In the genomic region with DNA sequence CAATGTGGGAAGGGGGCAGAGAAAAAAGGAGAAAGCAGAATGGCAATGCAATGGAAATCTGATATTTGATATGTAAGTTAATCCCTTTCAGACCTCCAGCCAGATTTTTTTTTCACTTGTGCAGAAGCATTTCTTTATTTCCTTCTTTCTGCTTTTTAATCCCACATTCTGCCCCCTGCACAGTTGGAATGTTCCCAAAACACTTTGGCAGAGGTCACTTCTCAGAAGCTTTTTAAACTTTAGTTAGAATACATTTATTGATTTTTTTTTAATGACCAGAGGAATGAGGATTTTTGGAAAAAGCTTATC, we compare ENCODE assay signal across 14 cellular contexts.
DNase-seq lines count a peak whose midpoint lies in the region; ATAC-seq and TF ChIP-seq lines count a peak whose summit lies in the region.
"Had no signal": no experiment of that assay in that cellular context is flagged by ENCODE, and none has a peak within 500 bp of the region (broad histone marks: within the 10 kb centered on the region; RNA-seq: fewer than 3 reads in every experiment).

No MANE protein-coding gene starts in this region.

- H3K4me3 ChIP-seq in SK-N-SH (ENCODE audit: low read depth in 2 of 2, low read length in 1 of 2) (no peak overlapping the region), thoracic aorta (peak overlapping the region; percentile 33), mucosa of descending colon (no peak overlapping the region)
- H3K4me3 ChIP-seq: thyroid gland had no signal

- H3K27me3 ChIP-seq in SK-N-SH (ENCODE audit: insufficient read depth) = no peaks in the 10 kb centered on the region
- no peaks in the 10 kb centered on the region for H3K27me3 ChIP-seq in thoracic aorta (replicated peaks; ENCODE audit: insufficient read depth)
- H3K27me3 ChIP-seq: thyroid gland had no signal

- no peak overlapping the region for H2AFZ ChIP-seq in SK-N-SH (ENCODE audit: low read depth)

- intact Hi-C loops in mucosa of descending colon (cut with DNase I, micrococcal nuclease) = no loop called here

- H3K36me3 ChIP-seq in SK-N-SH (replicated peaks in 1 of 2; ENCODE audit: control insufficient read depth in 1 of 2, insufficient read depth in 2 of 2, low read length in 1 of 2) = no peaks in the 10 kb centered on the region
- no peaks in the 10 kb centered on the region for H3K36me3 ChIP-seq in thoracic aorta
- H3K36me3 ChIP-seq in mucosa of descending colon (ENCODE audit: low read depth) = no peaks in the 10 kb centered on the region
- H3K36me3 ChIP-seq: thyroid gland had no signal

- no peaks in the 10 kb centered on the region for H3K4me1 ChIP-seq in SK-N-SH (ENCODE audit: control insufficient read depth in 1 of 2, insufficient read depth in 2 of 2, low read depth in 1 of 2, low read length in 1 of 2)
- H3K4me1 ChIP-seq in thoracic aorta (ENCODE audit: control insufficient read depth in 1 of 2, low read depth in 2 of 2) = peaks cover 11 to 19% of the 10 kb centered on the region in 2 donors
- no peaks in the 10 kb centered on the region for H3K4me1 ChIP-seq in mucosa of descending colon (ENCODE audit: low read depth)
- H3K4me1 ChIP-seq: thyroid gland had no signal

- no peak for TF ChIP-seq EP300 in SK-N-SH (IDR thresholded peaks at IDR 0.05; ENCODE audit: borderline replicate concordance in 1 of 2, low read depth in 1 of 2, low read length in 1 of 2)

- H3K9ac ChIP-seq in SK-N-SH = no peak overlapping the region

- no peaks in the 10 kb centered on the region for H3F3A ChIP-seq in SK-N-SH (replicated peaks; ENCODE audit: insufficient read depth)

- H3K9me3 ChIP-seq in SK-N-SH (no peaks in the 10 kb centered on the region), thoracic aorta (peaks cover 5% of the 10 kb centered on the region), mucosa of descending colon (no peaks in the 10 kb centered on the region)
- H3K9me3 ChIP-seq: thyroid gland had no signal

- H3K9me2 ChIP-seq in SK-N-SH = no peaks in the 10 kb centered on the region

- no peaks in the 10 kb centered on the region for H3K36me3 Mint-ChIP-seq in activated naive CD4-positive, alpha-beta T cell treated with anti-CD3 and anti-CD28 coated beads, Interleukin-2, amount 50 U/mL, for 72 hours

- CTCF ChIA-PET in SK-N-SH (lab: Yijun Ruan, JAX) = no interaction called here

- H3K9me3 Mint-ChIP-seq in activated naive CD4-positive, alpha-beta T cell treated with anti-CD3 and anti-CD28 coated beads, Interleukin-2, amount 50 U/mL, for 72 hours = peaks cover 7 to 8% of the 10 kb centered on the region in 2 donors

- no peak for TF ChIP-seq RAD21 in SK-N-SH (IDR thresholded peaks at IDR 0.05; ENCODE audit: low read length)

- TF ChIP-seq CTCF in SK-N-SH (IDR thresholded peaks at IDR 0.05) (no peak), thoracic aorta (IDR thresholded peaks at IDR 0.05) (no peak), mucosa of descending colon (IDR thresholded peaks at IDR 0.05) (no peak)

- H3K4me2 ChIP-seq in SK-N-SH = no peak overlapping the region

- no peak overlapping the region for H3K27ac Mint-ChIP-seq in activated naive CD4-positive, alpha-beta T cell treated with anti-CD3 and anti-CD28 coated beads, Interleukin-2, amount 50 U/mL, for 72 hours
- H3K27ac Mint-ChIP-seq: T-helper 2 cell treated with Interferon-gamma antibody and Interleukin-4, amounts not matched to agents 5 μg/mL and 100 μg/mL, for 36 hours had no signal

- H4K20me1 ChIP-seq in SK-N-SH (ENCODE audit: insufficient read depth) = no peaks in the 10 kb centered on the region

- POLR2A ChIA-PET in SK-N-SH (lab: Yijun Ruan, JAX) = no interaction called here

- H3K79me2 ChIP-seq in SK-N-SH (ENCODE audit: insufficient read depth) = no peaks in the 10 kb centered on the region

- H3K27ac ChIP-seq in SK-N-SH (ENCODE audit: low read depth in 2 of 2, low read length in 1 of 2) = no peak overlapping the region
- H3K27ac ChIP-seq in thoracic aorta = peak overlapping the region; percentile 58 to 60
- H3K27ac ChIP-seq: thyroid gland had no signal

- ATAC-seq in SK-N-SH treated with all-trans-retinoic acid at 6 μM for 48 hours (no peak), thoracic aorta (ENCODE audit: insufficient number of reproducible peaks, low FRiP score, low read depth) (no peak), GM21825 (IDR thresholded peaks at IDR 0.05; ENCODE audit: unreplicated experiment) (no peak), mucosa of descending colon (no peak)
- no peak for ATAC-seq in activated naive CD4-positive, alpha-beta T cell treated with anti-CD3 and anti-CD28 coated beads, Interleukin-2, amount 50 U/mL, for 72 hours

- DNase-seq in SK-N-SH = no peak
- peak; percentile 82 for DNase-seq in astrocyte of the hippocampus (ENCODE audit: low read depth, low spot score)
- peak; percentile 20 for DNase-seq in inferior parietal cortex (ENCODE audit: extremely low spot score)
- DNase-seq in thoracic aorta (ENCODE audit: low spot score) = no peak
- no peak for DNase-seq in activated naive CD4-positive, alpha-beta T cell treated with anti-CD3 and anti-CD28 coated beads, Interleukin-2, amount 50 U/mL, for 72 hours (ENCODE audit: low spot score in 2 of 2)
- DNase-seq in mucosa of descending colon = no peak
- DNase-seq: ACHN; activated CD4-positive, alpha-beta T cell treated with anti-CD3 and anti-CD28 coated beads, Interleukin-2, amount 50 U/mL, for 48 hours; COR-L47; NCI-H526 treated with DMSO at 0.1 percent for 48 hours; thyroid gland had no signal

TF ChIP-seq in SK-N-SH treated with all-trans-retinoic acid at 6 μM for 48 hours, 23 proteins besides CTCF, POLR2A, EP300 and RAD21 (continues in another document):
- TF ChIP-seq, protein P1, sequence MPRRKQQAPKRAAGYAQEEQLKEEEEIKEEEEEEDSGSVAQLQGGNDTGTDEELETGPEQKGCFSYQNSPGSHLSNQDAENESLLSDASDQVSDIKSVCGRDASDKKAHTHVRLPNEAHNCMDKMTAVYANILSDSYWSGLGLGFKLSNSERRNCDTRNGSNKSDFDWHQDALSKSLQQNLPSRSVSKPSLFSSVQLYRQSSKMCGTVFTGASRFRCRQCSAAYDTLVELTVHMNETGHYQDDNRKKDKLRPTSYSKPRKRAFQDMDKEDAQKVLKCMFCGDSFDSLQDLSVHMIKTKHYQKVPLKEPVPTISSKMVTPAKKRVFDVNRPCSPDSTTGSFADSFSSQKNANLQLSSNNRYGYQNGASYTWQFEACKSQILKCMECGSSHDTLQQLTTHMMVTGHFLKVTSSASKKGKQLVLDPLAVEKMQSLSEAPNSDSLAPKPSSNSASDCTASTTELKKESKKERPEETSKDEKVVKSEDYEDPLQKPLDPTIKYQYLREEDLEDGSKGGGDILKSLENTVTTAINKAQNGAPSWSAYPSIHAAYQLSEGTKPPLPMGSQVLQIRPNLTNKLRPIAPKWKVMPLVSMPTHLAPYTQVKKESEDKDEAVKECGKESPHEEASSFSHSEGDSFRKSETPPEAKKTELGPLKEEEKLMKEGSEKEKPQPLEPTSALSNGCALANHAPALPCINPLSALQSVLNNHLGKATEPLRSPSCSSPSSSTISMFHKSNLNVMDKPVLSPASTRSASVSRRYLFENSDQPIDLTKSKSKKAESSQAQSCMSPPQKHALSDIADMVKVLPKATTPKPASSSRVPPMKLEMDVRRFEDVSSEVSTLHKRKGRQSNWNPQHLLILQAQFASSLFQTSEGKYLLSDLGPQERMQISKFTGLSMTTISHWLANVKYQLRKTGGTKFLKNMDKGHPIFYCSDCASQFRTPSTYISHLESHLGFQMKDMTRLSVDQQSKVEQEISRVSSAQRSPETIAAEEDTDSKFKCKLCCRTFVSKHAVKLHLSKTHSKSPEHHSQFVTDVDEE (CRISPR knock-in tag; IDR thresholded peaks at IDR 0.05) = no peak
- TF ChIP-seq ISL1 (CRISPR knock-in tag; IDR thresholded peaks at IDR 0.05) = 0 out of 2 replicates have a peak, but pooled peaks have one; percentile 6
- TF ChIP-seq CSDC2 (CRISPR knock-in tag; IDR thresholded peaks at IDR 0.05) = no peak

TF ChIP-seq in SK-N-SH, 30 proteins besides CTCF, POLR2A, EP300 and RAD21 (continues in another document):
- no peak for TF ChIP-seq CHD2 (IDR thresholded peaks at IDR 0.05; ENCODE audit: low read length, partially characterized antibody)
- no peak for TF ChIP-seq TCF12 (IDR thresholded peaks at IDR 0.05)
- no peak for TF ChIP-seq TEAD4 (IDR thresholded peaks at IDR 0.05; ENCODE audit: borderline replicate concordance, insufficient read depth)
- no peak for TF ChIP-seq SMC3 (IDR thresholded peaks at IDR 0.05; ENCODE audit: low read depth, low read length)
- TF ChIP-seq, protein P2, sequence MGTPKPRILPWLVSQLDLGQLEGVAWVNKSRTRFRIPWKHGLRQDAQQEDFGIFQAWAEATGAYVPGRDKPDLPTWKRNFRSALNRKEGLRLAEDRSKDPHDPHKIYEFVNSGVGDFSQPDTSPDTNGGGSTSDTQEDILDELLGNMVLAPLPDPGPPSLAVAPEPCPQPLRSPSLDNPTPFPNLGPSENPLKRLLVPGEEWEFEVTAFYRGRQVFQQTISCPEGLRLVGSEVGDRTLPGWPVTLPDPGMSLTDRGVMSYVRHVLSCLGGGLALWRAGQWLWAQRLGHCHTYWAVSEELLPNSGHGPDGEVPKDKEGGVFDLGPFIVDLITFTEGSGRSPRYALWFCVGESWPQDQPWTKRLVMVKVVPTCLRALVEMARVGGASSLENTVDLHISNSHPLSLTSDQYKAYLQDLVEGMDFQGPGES (IDR thresholded peaks at IDR 0.05; ENCODE audit: low read depth, low read length) = no peak
- TF ChIP-seq, protein P3, sequence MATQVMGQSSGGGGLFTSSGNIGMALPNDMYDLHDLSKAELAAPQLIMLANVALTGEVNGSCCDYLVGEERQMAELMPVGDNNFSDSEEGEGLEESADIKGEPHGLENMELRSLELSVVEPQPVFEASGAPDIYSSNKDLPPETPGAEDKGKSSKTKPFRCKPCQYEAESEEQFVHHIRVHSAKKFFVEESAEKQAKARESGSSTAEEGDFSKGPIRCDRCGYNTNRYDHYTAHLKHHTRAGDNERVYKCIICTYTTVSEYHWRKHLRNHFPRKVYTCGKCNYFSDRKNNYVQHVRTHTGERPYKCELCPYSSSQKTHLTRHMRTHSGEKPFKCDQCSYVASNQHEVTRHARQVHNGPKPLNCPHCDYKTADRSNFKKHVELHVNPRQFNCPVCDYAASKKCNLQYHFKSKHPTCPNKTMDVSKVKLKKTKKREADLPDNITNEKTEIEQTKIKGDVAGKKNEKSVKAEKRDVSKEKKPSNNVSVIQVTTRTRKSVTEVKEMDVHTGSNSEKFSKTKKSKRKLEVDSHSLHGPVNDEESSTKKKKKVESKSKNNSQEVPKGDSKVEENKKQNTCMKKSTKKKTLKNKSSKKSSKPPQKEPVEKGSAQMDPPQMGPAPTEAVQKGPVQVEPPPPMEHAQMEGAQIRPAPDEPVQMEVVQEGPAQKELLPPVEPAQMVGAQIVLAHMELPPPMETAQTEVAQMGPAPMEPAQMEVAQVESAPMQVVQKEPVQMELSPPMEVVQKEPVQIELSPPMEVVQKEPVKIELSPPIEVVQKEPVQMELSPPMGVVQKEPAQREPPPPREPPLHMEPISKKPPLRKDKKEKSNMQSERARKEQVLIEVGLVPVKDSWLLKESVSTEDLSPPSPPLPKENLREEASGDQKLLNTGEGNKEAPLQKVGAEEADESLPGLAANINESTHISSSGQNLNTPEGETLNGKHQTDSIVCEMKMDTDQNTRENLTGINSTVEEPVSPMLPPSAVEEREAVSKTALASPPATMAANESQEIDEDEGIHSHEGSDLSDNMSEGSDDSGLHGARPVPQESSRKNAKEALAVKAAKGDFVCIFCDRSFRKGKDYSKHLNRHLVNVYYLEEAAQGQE (IDR thresholded peaks at IDR 0.05; ENCODE audit: low read depth, low read length) = no peak

Comparison
In these comparisons a context has a peak if more than half of its experiments do, and no peak if none do; other contexts are left out.
1. DNase-seq: peak in astrocyte of the hippocampus (single experiment) and inferior parietal cortex (single experiment); none in SK-N-SH (single experiment), thoracic aorta (single experiment), activated naive CD4-positive, alpha-beta T cell treated with anti-CD3 and anti-CD28 coated beads, Interleukin-2, amount 50 U/mL, for 72 hours (0 of 2) and mucosa of descending colon (0 of 3).
2. H3K27ac ChIP-seq: peak in thoracic aorta (2 of 2); none in SK-N-SH (0 of 2).